In the genomic region with DNA sequence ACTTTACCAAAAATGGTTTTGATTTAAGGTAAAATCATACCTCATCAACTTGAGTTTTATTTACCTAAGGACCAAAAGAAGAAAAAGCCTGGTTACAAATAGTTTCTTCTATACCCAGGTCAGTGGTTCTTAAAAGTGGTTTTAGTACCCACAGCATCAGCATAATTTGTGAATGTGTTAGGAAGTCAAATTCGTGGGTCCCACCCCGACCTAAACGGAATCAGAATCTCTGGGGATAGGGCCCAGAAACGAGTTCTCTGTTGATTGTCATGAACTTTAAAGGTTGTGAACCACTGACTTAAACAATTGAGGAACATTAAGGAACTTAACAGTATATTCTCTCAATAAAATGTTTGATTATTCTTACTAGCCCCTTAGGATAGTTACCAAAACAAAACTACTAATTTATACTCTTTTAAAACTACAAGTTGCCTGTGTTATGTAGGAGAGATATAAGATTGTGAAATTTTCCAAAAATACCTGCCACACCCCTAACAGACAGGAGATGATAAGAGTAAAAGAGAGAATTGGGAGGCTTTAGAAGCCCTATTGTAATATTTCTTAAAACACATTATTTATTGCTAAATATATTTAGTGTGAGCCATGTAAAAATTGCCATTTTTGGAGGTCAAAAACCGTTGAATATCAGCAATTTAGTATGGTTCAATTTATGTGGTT, we compare ENCODE assay signal across 1 cellular context.
TF ChIP-seq lines count a peak whose summit lies in the region.

No MANE protein-coding gene starts in this region.

TF ChIP-seq in H1, 55 proteins besides CTCF, POLR2A, EP300 and RAD21:
- TF ChIP-seq GABPA (IDR thresholded peaks at IDR 0.05; ENCODE audit: borderline replicate concordance, insufficient read depth, low read length) (no peak), RBBP5 (IDR thresholded peaks at IDR 0.05; ENCODE audit: borderline replicate concordance, low read depth, low read length) (no peak), EGR1 (IDR thresholded peaks at IDR 0.05; ENCODE audit: borderline replicate concordance, low read depth, low read length) (no peak), TEAD4 (IDR thresholded peaks at IDR 0.05; ENCODE audit: low read depth, low read length) (no peak), NRF1 (IDR thresholded peaks at IDR 0.05; ENCODE audit: low read depth, low read length) (no peak), TCF12 (IDR thresholded peaks at IDR 0.05; ENCODE audit: low read depth, low read length) (no peak), TBP (IDR thresholded peaks at IDR 0.05; ENCODE audit: low read depth, low read length) (no peak), SIX5 (IDR thresholded peaks at IDR 0.05; ENCODE audit: low read depth, low read length) (no peak), SAP30 (IDR thresholded peaks at IDR 0.05; ENCODE audit: insufficient read depth, insufficient replicate concordance, low read length) (no peak), ASH2L (IDR thresholded peaks at IDR 0.05; ENCODE audit: low read length) (no peak)
- TF ChIP-seq, protein P1, sequence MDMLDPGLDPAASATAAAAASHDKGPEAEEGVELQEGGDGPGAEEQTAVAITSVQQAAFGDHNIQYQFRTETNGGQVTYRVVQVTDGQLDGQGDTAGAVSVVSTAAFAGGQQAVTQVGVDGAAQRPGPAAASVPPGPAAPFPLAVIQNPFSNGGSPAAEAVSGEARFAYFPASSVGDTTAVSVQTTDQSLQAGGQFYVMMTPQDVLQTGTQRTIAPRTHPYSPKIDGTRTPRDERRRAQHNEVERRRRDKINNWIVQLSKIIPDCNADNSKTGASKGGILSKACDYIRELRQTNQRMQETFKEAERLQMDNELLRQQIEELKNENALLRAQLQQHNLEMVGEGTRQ (IDR thresholded peaks at IDR 0.05; ENCODE audit: low read length): no peak
- TF ChIP-seq, protein P2, sequence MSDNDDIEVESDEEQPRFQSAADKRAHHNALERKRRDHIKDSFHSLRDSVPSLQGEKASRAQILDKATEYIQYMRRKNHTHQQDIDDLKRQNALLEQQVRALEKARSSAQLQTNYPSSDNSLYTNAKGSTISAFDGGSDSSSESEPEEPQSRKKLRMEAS (IDR thresholded peaks at IDR 0.05): no peak
